In the genomic region with DNA sequence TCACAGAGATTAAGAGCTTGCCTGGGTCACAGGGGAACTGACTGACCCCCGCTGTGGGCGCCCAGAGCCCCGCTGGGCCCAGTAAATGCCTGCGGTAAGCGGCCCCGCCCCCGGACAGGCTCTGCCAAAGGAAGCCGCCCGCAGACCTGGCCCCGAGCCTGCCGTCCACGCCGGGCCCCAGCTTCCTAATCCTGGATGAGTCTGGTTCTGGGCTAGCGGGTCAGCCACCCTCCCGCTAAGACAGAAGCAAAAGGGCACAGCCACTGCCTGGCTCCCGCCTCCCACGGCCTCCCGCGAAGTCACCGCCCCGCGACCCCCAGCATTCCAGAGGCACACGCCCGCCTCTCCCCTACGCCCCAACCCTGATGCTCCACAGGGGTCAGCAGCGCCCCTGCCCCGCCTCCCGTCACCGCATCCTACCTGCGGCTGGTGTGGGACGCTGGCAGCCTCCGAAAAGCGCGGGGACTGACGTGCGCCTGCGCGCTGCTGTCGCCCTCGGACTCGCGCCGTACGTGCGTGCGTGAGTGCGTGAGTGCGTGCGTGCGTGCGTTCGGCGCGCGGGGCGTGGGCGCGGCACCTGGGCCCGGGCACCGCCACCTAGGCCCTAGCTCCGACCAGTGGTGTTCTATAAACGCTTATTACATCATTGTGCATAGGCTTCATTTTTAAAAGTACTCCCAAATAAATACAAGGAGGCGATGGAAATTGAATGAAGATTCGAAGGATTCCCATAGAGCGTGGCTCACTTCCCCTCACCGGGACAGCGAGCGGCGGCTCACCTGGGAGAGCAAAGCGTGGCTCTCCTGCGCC, we compare ENCODE assay signal across 1 cellular context.
TF ChIP-seq lines count a peak whose summit lies in the region.

A gene with protein sequence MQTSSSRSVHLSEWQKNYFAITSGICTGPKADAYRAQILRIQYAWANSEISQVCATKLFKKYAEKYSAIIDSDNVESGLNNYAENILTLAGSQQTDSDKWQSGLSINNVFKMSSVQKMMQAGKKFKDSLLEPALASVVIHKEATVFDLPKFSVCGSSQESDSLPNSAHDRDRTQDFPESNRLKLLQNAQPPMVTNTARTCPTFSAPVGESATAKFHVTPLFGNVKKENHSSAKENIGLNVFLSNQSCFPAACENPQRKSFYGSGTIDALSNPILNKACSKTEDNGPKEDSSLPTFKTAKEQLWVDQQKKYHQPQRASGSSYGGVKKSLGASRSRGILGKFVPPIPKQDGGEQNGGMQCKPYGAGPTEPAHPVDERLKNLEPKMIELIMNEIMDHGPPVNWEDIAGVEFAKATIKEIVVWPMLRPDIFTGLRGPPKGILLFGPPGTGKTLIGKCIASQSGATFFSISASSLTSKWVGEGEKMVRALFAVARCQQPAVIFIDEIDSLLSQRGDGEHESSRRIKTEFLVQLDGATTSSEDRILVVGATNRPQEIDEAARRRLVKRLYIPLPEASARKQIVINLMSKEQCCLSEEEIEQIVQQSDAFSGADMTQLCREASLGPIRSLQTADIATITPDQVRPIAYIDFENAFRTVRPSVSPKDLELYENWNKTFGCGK (minus strand): TSS at position 470 of the 810 bp plus-strand sequence. CDS start 3,063 bp downstream, outside the sequence.

TF ChIP-seq in GM12878, 131 proteins besides CTCF, POLR2A, EP300 and RAD21 (continues in another document):
- TF ChIP-seq, protein P1, sequence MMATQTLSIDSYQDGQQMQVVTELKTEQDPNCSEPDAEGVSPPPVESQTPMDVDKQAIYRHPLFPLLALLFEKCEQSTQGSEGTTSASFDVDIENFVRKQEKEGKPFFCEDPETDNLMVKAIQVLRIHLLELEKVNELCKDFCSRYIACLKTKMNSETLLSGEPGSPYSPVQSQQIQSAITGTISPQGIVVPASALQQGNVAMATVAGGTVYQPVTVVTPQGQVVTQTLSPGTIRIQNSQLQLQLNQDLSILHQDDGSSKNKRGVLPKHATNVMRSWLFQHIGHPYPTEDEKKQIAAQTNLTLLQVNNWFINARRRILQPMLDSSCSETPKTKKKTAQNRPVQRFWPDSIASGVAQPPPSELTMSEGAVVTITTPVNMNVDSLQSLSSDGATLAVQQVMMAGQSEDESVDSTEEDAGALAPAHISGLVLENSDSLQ (IDR thresholded peaks at IDR 0.05): peak; percentile 77
- TF ChIP-seq TAF1 (IDR thresholded peaks at IDR 0.05; ENCODE audit: borderline replicate concordance, low read depth, low read length): peak; percentile 58; the same call in 1 of the 2 replicates
- TF ChIP-seq, protein P2, sequence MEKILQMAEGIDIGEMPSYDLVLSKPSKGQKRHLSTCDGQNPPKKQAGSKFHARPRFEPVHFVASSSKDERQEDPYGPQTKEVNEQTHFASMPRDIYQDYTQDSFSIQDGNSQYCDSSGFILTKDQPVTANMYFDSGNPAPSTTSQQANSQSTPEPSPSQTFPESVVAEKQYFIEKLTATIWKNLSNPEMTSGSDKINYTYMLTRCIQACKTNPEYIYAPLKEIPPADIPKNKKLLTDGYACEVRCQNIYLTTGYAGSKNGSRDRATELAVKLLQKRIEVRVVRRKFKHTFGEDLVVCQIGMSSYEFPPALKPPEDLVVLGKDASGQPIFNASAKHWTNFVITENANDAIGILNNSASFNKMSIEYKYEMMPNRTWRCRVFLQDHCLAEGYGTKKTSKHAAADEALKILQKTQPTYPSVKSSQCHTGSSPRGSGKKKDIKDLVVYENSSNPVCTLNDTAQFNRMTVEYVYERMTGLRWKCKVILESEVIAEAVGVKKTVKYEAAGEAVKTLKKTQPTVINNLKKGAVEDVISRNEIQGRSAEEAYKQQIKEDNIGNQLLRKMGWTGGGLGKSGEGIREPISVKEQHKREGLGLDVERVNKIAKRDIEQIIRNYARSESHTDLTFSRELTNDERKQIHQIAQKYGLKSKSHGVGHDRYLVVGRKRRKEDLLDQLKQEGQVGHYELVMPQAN (conservative IDR thresholded peaks at IDR 0.05): peak; percentile 98
- TF ChIP-seq STAT1 (conservative IDR thresholded peaks at IDR 0.05): 0 out of 2 replicates have a peak, but pooled peaks have one; percentile 60
- TF ChIP-seq, protein P3, sequence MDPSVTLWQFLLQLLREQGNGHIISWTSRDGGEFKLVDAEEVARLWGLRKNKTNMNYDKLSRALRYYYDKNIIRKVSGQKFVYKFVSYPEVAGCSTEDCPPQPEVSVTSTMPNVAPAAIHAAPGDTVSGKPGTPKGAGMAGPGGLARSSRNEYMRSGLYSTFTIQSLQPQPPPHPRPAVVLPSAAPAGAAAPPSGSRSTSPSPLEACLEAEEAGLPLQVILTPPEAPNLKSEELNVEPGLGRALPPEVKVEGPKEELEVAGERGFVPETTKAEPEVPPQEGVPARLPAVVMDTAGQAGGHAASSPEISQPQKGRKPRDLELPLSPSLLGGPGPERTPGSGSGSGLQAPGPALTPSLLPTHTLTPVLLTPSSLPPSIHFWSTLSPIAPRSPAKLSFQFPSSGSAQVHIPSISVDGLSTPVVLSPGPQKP (IDR thresholded peaks at IDR 0.05; ENCODE audit: low read depth, low read length): peak; percentile 49; the same call in 1 of the 2 replicates
- 0 out of 2 replicates have a peak, but pooled peaks have one; percentile 35 for TF ChIP-seq POLR2AphosphoS5 (IDR thresholded peaks at IDR 0.05; ENCODE audit: low read length)
- peak; percentile 92 for TF ChIP-seq SIN3A (IDR thresholded peaks at IDR 0.05; ENCODE audit: low read depth, low read length)
- TF ChIP-seq ATF7 (IDR thresholded peaks at IDR 0.05; ENCODE audit: low read depth): peak; percentile 40; the same call in 1 of the 2 replicates
- no peak for TF ChIP-seq NR2C1 (IDR thresholded peaks at IDR 0.05)
- TF ChIP-seq ZNF217 (IDR thresholded peaks at IDR 0.05): 0 out of 2 replicates have a peak, but pooled peaks have one; percentile 28
- peak; percentile 79; the same call in 1 of the 2 replicates for TF ChIP-seq TCF3 (IDR thresholded peaks at IDR 0.05; ENCODE audit: borderline replicate concordance, insufficient read depth, low read depth, low read length)
- TF ChIP-seq IKZF2 (IDR thresholded peaks at IDR 0.05): 0 out of 4 replicates have a peak, but pooled peaks of 1 of the 2 experiments have one; percentile 17
- no peak; the same call in 1 of the 2 replicates for TF ChIP-seq MEF2A (IDR thresholded peaks at IDR 0.05; ENCODE audit: insufficient read depth, low read depth, low read length)
- no peak for TF ChIP-seq FOS (IDR thresholded peaks at IDR 0.05; ENCODE audit: borderline replicate concordance, extremely low read depth, insufficient read length)
- peak; percentile 43; the same call in 1 of the 2 replicates for TF ChIP-seq HCFC1 (IDR thresholded peaks at IDR 0.05; ENCODE audit: low read length)
- TF ChIP-seq, protein P4, sequence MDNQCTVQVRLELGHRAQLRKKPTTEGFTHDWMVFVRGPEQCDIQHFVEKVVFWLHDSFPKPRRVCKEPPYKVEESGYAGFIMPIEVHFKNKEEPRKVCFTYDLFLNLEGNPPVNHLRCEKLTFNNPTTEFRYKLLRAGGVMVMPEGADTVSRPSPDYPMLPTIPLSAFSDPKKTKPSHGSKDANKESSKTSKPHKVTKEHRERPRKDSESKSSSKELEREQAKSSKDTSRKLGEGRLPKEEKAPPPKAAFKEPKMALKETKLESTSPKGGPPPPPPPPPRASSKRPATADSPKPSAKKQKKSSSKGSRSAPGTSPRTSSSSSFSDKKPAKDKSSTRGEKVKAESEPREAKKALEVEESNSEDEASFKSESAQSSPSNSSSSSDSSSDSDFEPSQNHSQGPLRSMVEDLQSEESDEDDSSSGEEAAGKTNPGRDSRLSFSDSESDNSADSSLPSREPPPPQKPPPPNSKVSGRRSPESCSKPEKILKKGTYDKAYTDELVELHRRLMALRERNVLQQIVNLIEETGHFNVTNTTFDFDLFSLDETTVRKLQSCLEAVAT (IDR thresholded peaks at IDR 0.05): no peak
- TF ChIP-seq SUPT20H (IDR thresholded peaks at IDR 0.05; ENCODE audit: borderline replicate concordance, control insufficient read depth, low read depth, low read length): no peak
- TF ChIP-seq YBX1 (IDR thresholded peaks at IDR 0.05): no peak
- peak; percentile 53; the same call in 1 of the 2 replicates for TF ChIP-seq CHD2 (IDR thresholded peaks at IDR 0.05; ENCODE audit: borderline replicate concordance, low read depth, low read length)
- TF ChIP-seq, protein P5, sequence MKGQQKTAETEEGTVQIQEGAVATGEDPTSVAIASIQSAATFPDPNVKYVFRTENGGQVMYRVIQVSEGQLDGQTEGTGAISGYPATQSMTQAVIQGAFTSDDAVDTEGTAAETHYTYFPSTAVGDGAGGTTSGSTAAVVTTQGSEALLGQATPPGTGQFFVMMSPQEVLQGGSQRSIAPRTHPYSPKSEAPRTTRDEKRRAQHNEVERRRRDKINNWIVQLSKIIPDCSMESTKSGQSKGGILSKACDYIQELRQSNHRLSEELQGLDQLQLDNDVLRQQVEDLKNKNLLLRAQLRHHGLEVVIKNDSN (IDR thresholded peaks at IDR 0.05; ENCODE audit: borderline replicate concordance, extremely low read length, insufficient read depth, low read depth, low read length): no peak
- no peak for TF ChIP-seq TARDBP (IDR thresholded peaks at IDR 0.05; ENCODE audit: borderline replicate concordance)
- TF ChIP-seq, protein P6, sequence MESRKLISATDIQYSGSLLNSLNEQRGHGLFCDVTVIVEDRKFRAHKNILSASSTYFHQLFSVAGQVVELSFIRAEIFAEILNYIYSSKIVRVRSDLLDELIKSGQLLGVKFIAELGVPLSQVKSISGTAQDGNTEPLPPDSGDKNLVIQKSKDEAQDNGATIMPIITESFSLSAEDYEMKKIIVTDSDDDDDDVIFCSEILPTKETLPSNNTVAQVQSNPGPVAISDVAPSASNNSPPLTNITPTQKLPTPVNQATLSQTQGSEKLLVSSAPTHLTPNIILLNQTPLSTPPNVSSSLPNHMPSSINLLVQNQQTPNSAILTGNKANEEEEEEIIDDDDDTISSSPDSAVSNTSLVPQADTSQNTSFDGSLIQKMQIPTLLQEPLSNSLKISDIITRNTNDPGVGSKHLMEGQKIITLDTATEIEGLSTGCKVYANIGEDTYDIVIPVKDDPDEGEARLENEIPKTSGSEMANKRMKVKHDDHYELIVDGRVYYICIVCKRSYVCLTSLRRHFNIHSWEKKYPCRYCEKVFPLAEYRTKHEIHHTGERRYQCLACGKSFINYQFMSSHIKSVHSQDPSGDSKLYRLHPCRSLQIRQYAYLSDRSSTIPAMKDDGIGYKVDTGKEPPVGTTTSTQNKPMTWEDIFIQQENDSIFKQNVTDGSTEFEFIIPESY (IDR thresholded peaks at IDR 0.05): no peak
- TF ChIP-seq ZZZ3 (IDR thresholded peaks at IDR 0.05; ENCODE audit: control insufficient read depth, insufficient read length, low read depth): no peak
- no peak for TF ChIP-seq ZNF622 (IDR thresholded peaks at IDR 0.05)
- no peak for TF ChIP-seq SRF (IDR thresholded peaks at IDR 0.05; ENCODE audit: low read depth in 2 of 2, low read length in 2 of 2)
- TF ChIP-seq, protein P7, sequence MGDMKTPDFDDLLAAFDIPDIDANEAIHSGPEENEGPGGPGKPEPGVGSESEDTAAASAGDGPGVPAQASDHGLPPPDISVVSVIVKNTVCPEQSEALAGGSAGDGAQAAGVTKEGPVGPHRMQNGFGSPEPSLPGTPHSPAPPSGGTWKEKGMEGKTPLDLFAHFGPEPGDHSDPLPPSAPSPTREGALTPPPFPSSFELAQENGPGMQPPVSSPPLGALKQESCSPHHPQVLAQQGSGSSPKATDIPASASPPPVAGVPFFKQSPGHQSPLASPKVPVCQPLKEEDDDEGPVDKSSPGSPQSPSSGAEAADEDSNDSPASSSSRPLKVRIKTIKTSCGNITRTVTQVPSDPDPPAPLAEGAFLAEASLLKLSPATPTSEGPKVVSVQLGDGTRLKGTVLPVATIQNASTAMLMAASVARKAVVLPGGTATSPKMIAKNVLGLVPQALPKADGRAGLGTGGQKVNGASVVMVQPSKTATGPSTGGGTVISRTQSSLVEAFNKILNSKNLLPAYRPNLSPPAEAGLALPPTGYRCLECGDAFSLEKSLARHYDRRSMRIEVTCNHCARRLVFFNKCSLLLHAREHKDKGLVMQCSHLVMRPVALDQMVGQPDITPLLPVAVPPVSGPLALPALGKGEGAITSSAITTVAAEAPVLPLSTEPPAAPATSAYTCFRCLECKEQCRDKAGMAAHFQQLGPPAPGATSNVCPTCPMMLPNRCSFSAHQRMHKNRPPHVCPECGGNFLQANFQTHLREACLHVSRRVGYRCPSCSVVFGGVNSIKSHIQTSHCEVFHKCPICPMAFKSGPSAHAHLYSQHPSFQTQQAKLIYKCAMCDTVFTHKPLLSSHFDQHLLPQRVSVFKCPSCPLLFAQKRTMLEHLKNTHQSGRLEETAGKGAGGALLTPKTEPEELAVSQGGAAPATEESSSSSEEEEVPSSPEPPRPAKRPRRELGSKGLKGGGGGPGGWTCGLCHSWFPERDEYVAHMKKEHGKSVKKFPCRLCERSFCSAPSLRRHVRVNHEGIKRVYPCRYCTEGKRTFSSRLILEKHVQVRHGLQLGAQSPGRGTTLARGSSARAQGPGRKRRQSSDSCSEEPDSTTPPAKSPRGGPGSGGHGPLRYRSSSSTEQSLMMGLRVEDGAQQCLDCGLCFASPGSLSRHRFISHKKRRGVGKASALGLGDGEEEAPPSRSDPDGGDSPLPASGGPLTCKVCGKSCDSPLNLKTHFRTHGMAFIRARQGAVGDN (IDR thresholded peaks at IDR 0.05): peak; percentile 98
- TF ChIP-seq EGR1 (IDR thresholded peaks at IDR 0.05; ENCODE audit: borderline replicate concordance in 1 of 2, low read depth in 2 of 2, low read length in 2 of 2): peak; percentile 95 to 100
- peak; percentile 99 for TF ChIP-seq RB1 (IDR thresholded peaks at IDR 0.05; ENCODE audit: borderline replicate concordance)
- peak; percentile 84 for TF ChIP-seq IKZF1 (conservative IDR thresholded peaks at IDR 0.05)
- TF ChIP-seq MXI1 (IDR thresholded peaks at IDR 0.05; ENCODE audit: low read depth, low read length): peak; percentile 70
- peak; percentile 86 for TF ChIP-seq NRF1 (conservative IDR thresholded peaks at IDR 0.05; ENCODE audit: low read depth, low read length)
- TF ChIP-seq YY1 (IDR thresholded peaks at IDR 0.05; ENCODE audit: low read depth, low read length): peak; percentile 22; the same call in 1 of the 2 replicates
- 0 out of 2 replicates have a peak, but pooled peaks have one; percentile 20 for TF ChIP-seq NBN (IDR thresholded peaks at IDR 0.05)
- peak; percentile 32 for TF ChIP-seq RELA (IDR thresholded peaks at IDR 0.05; ENCODE audit: borderline replicate concordance, partially characterized antibody)
- TF ChIP-seq CBFB (IDR thresholded peaks at IDR 0.05; ENCODE audit: low read depth): no peak
- TF ChIP-seq, protein P8, sequence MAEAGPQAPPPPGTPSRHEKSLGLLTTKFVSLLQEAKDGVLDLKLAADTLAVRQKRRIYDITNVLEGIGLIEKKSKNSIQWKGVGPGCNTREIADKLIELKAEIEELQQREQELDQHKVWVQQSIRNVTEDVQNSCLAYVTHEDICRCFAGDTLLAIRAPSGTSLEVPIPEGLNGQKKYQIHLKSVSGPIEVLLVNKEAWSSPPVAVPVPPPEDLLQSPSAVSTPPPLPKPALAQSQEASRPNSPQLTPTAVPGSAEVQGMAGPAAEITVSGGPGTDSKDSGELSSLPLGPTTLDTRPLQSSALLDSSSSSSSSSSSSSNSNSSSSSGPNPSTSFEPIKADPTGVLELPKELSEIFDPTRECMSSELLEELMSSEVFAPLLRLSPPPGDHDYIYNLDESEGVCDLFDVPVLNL (IDR thresholded peaks at IDR 0.05; ENCODE audit: low read depth, low read length): peak; percentile 85
- peak; percentile 41; the same call in 1 of the 2 replicates for TF ChIP-seq RUNX3 (IDR thresholded peaks at IDR 0.05; ENCODE audit: low read length)
- no peak for TF ChIP-seq NFXL1 (IDR thresholded peaks at IDR 0.05; ENCODE audit: borderline replicate concordance)
